Comparison of ENCODE assay signal across 18 cellular contexts in the genomic region with DNA sequence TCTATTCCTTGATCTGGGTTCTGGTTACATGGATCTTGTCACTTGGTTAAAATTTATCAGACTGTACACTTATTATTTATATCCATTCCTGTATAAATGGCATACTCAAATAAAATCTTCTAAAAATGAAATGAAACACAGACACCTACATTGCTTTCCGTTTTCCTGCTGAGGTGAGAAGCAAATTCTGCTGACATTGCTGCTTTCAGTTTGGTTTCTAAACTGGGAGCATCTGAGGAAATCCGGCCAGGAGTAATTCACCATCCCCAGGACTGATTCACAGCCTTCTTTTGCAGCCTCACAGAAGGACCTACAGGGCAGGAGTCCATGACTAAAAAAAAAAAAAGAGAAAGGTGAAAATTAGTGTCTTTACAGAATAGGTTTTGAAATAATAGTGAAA.
DNase-seq lines count a peak whose midpoint lies in the region; ATAC-seq and TF ChIP-seq lines count a peak whose summit lies in the region.
"Had no signal": no experiment of that assay in that cellular context is flagged by ENCODE, and none has a peak within 500 bp of the region (broad histone marks: within the 10 kb centered on the region; RNA-seq: fewer than 3 reads in every experiment).

No MANE protein-coding gene starts in this region.

- WGBS in right lobe of liver (ENCODE audit: insufficient coverage, low coverage, low lambda C conversion rate, missing lambda C conversion rate): 28% methylated on average over 2 of the region's 2 CpGs

- H3K4me1 ChIP-seq in Karpas-422 (ENCODE audit: low read length): peaks cover 5% of the 10 kb centered on the region
- no peaks in the 10 kb centered on the region for H3K4me1 ChIP-seq in right lobe of liver
- H3K4me1 ChIP-seq: tibial nerve had no signal

- TF ChIP-seq CTCF in right lobe of liver (IDR thresholded peaks at IDR 0.05): no peak

- ATAC-seq in right lobe of liver (peak; percentile 57 to 82 (median 66)), HG03378 (IDR thresholded peaks at IDR 0.05; ENCODE audit: unreplicated experiment) (no peak)
- ATAC-seq: activated naive CD8-positive, alpha-beta T cell treated with anti-CD3 and anti-CD28 coated beads, Interleukin-2, amount 50 U/mL, for 24 hours; GM12878; naive thymus-derived CD4-positive, alpha-beta T cell; stimulated activated naive CD8-positive, alpha-beta T cell treated with anti-CD3 and anti-CD28 coated beads, Interleukin-15, Interleukin-2, amounts not matched to agents 100 U/mL and 50 U/mL, for 24 hours had no signal

- H3K9me2 ChIP-seq in Karpas-422 (replicated peaks; ENCODE audit: insufficient read depth, low read length): no peaks in the 10 kb centered on the region

- H3K9me3 ChIP-seq in Karpas-422 (ENCODE audit: low read length): peaks cover 5% of the 10 kb centered on the region; the same call in 1 of the 2 replicates
- peaks cover 0 to 3% (median 0%) of the 10 kb centered on the region in 4 donors for H3K9me3 ChIP-seq in right lobe of liver
- H3K9me3 ChIP-seq: ovary had no signal

- H3K4me3 ChIP-seq in Karpas-422 (ENCODE audit: low read length): no peak overlapping the region
- H3K4me3 ChIP-seq in right lobe of liver: peak overlapping the region in 2 of 3 donors; percentile 15 to 17
- H3K4me3 ChIP-seq: BLaER1, GM12878, hepatocyte, ovary, tibial nerve had no signal

- H3K27ac ChIP-seq in Karpas-422 (ENCODE audit: low read length): no peak overlapping the region
- no peak overlapping the region for H3K27ac ChIP-seq in right lobe of liver
- H3K27ac ChIP-seq: BLaER1, hepatocyte, ovary, tibial nerve had no signal

- H3K9ac ChIP-seq in Karpas-422 (ENCODE audit: low read length): no peak overlapping the region
- H3K9ac ChIP-seq: BLaER1 had no signal

- no peak overlapping the region for H2AFZ ChIP-seq in Karpas-422 (ENCODE audit: low read length)
- H2AFZ ChIP-seq: hepatocyte had no signal

- DNase-seq in DMS53 treated with DMSO at 0.1 percent for 48 hours (lab: John Stamatoyannopoulos, UW; ENCODE audit: unreplicated experiment) (peak; percentile 7), Karpas-422 (no peak), amniotic epithelial cell (ENCODE audit: low read depth) (peak; percentile 19), right lobe of liver (no peak), posterior vena cava (ENCODE audit: low spot score) (no peak), NCI-H1930 (lab: John Stamatoyannopoulos, UW) (no peak)
- DNase-seq: activated CD4-positive, alpha-beta T cell treated with anti-CD3 and anti-CD28 coated beads for 4 hours; activated naive CD8-positive, alpha-beta T cell treated with anti-CD3 and anti-CD28 coated beads, Interleukin-2, amount 50 U/mL, for 24 hours; H9; naive thymus-derived CD4-positive, alpha-beta T cell; NCI-H82; ovary; stimulated activated naive CD8-positive, alpha-beta T cell treated with anti-CD3 and anti-CD28 coated beads, Interleukin-15, Interleukin-2, amounts not matched to agents 100 U/mL and 50 U/mL, for 24 hours had no signal

- H3K36me3 ChIP-seq in Karpas-422 (ENCODE audit: insufficient read depth, low read length): 0 out of 2 replicates have a peak, but pooled peaks cover 4% of the 10 kb centered on the region
- H3K36me3 ChIP-seq in right lobe of liver: no peaks in the 10 kb centered on the region
- H3K36me3 ChIP-seq: BLaER1, ovary, tibial nerve had no signal

- H4K20me1 ChIP-seq in Karpas-422 (ENCODE audit: insufficient read depth, low read depth, low read length): no peaks in the 10 kb centered on the region
- H4K20me1 ChIP-seq: BLaER1 had no signal

- TF ChIP-seq POLR2A in right lobe of liver (IDR thresholded peaks at IDR 0.05): no peak

- intact Hi-C loops in right lobe of liver (cut with DNase I) (no loop called here), posterior vena cava (cut with DNase I) (no loop called here)

- no peaks in the 10 kb centered on the region for H3K79me2 ChIP-seq in Karpas-422 (ENCODE audit: low read length)
- H3K79me2 ChIP-seq: hepatocyte had no signal

- H3K27me3 ChIP-seq in Karpas-422 (ENCODE audit: low read length) (no peaks in the 10 kb centered on the region), right lobe of liver (no peaks in the 10 kb centered on the region)
- H3K27me3 ChIP-seq: BLaER1, hepatocyte, ovary, tibial nerve had no signal

- H3K4me2 ChIP-seq in Karpas-422 (ENCODE audit: low read depth, low read length, poor library complexity, severe bottlenecking): peak overlapping the region; percentile 31
- H3K4me2 ChIP-seq: BLaER1, hepatocyte had no signal

Comparison
In these comparisons a context has a peak if more than half of its experiments do, and no peak if none do; other contexts are left out.
1. DNase-seq: peak in DMS53 treated with DMSO at 0.1 percent for 48 hours (single experiment) and amniotic epithelial cell (single experiment); none in Karpas-422 (single experiment), right lobe of liver (0 of 3), posterior vena cava (single experiment) and NCI-H1930 (0 of 2).